In genomic region chr11:62602141-62603071, GRCh38 we compare ENCODE assay signal across 8 cellular contexts. TPM values are rescaled to one million over a fixed set of nuclear protein-coding genes. Genes with fewer than 3 reads are reported as not detected.
DNase-seq lines count a peak whose midpoint lies in the region; ATAC-seq and TF ChIP-seq lines count a peak whose summit lies in the region.

No MANE protein-coding gene starts in this region.

- peak in 1 of 2 donors; percentile 0 for ATAC-seq in activated naive CD4-positive, alpha-beta T cell treated with anti-CD3 and anti-CD28 coated beads, Interleukin-2, amount 50 U/mL, for 72 hours
- no peak for ATAC-seq in GM21360 (IDR thresholded peaks at IDR 0.05; ENCODE audit: unreplicated experiment)
- no peak for ATAC-seq in GM21786 (IDR thresholded peaks at IDR 0.05; ENCODE audit: unreplicated experiment)

- H3K4me1 Mint-ChIP-seq in neural crest cell, result peaks cover 58% of the 10 kb centered on the region

- H3K36me3 Mint-ChIP-seq in activated naive CD4-positive, alpha-beta T cell treated with anti-CD3 and anti-CD28 coated beads, Interleukin-2, amount 50 U/mL, for 72 hours, result peaks cover 53 to 57% of the 10 kb centered on the region in 2 donors
- peaks cover 35% of the 10 kb centered on the region for H3K36me3 Mint-ChIP-seq in neural crest cell (ENCODE audit: low read depth)

- H3K27me3 Mint-ChIP-seq in neural crest cell (ENCODE audit: low read depth), result peaks cover 23% of the 10 kb centered on the region

- H3K9me3 Mint-ChIP-seq in activated naive CD4-positive, alpha-beta T cell treated with anti-CD3 and anti-CD28 coated beads, Interleukin-2, amount 50 U/mL, for 72 hours, result no peaks in the 10 kb centered on the region
- H3K9me3 Mint-ChIP-seq in neural crest cell, result no peaks in the 10 kb centered on the region

- H3K27ac Mint-ChIP-seq in activated naive CD4-positive, alpha-beta T cell treated with anti-CD3 and anti-CD28 coated beads, Interleukin-2, amount 50 U/mL, for 72 hours, result peak overlapping the region; percentile 87 to 99
- H3K27ac Mint-ChIP-seq in neural crest cell (ENCODE audit: unreplicated experiment), result peak overlapping the region; percentile 59

- peak overlapping the region; percentile 94 for H3K4me3 Mint-ChIP-seq in neural crest cell

- peak; percentile 69 for DNase-seq in activated effector memory CD4-positive, alpha-beta T cell treated with anti-CD3 and anti-CD28 coated beads, Interleukin-2, amount 50 U/mL, for 16 hours
- no peak for DNase-seq in activated effector memory CD4-positive, alpha-beta T cell treated with Interleukin-2 at 50 U/mL for 16 hours
- DNase-seq in NCI-H2171 (lab: John Stamatoyannopoulos, UW) (peak; percentile 60), germinal center (ENCODE audit: low spot score) (peak; percentile 51), neural crest cell (ENCODE audit: low read depth, low spot score) (peak; percentile 26)
- DNase-seq in activated naive CD4-positive, alpha-beta T cell treated with anti-CD3 and anti-CD28 coated beads, Interleukin-2, amount 50 U/mL, for 72 hours (ENCODE audit: low spot score in 2 of 2), result no peak

- TF ChIP-seq CTCF in neural crest cell (conservative IDR thresholded peaks at IDR 0.05), result no peak

RNA-seq across cellular contexts. Expression of gene MTA2, which starts 0.7 kb away (rescaled TPM):
- total RNA-seq in activated naive CD4-positive, alpha-beta T cell treated with anti-CD3 and anti-CD28 coated beads, Interleukin-2, amount 50 U/mL, for 72 hours, result 100 to 1,000 TPM; 180 to 259 TPM
- 195 and 203 TPM in 2 replicates for total RNA-seq in neural crest cell

RNA-seq across cellular contexts. Expression of gene EML3, which starts 10.2 kb away (rescaled TPM):
- total RNA-seq in activated naive CD4-positive, alpha-beta T cell treated with anti-CD3 and anti-CD28 coated beads, Interleukin-2, amount 50 U/mL, for 72 hours, result 100 to 1,000 TPM; 104 to 141 TPM
- 37.4 and 40.0 TPM in 2 replicates for total RNA-seq in neural crest cell

RNA-seq across cellular contexts. Expression of gene ROM1, which starts 10.7 kb away (rescaled TPM):
- 1 to 10 TPM; 1.1 to 1.9 TPM for total RNA-seq in activated naive CD4-positive, alpha-beta T cell treated with anti-CD3 and anti-CD28 coated beads, Interleukin-2, amount 50 U/mL, for 72 hours
- total RNA-seq in neural crest cell, result 0.23 and 0.75 TPM in 2 replicates

RNA-seq across cellular contexts. Expression of gene TUT1, which starts 11.1 kb away (rescaled TPM):
- 10 to 100 TPM; 31.8 to 34.9 TPM for total RNA-seq in activated naive CD4-positive, alpha-beta T cell treated with anti-CD3 and anti-CD28 coated beads, Interleukin-2, amount 50 U/mL, for 72 hours
- 18.0 and 20.7 TPM in 2 replicates for total RNA-seq in neural crest cell

RNA-seq across cellular contexts. Expression of gene B3GAT3, which starts 19.4 kb away (rescaled TPM):
- total RNA-seq in activated naive CD4-positive, alpha-beta T cell treated with anti-CD3 and anti-CD28 coated beads, Interleukin-2, amount 50 U/mL, for 72 hours, result 10 to 100 TPM; 69.6 to 79.5 TPM
- 57.4 and 58.3 TPM in 2 replicates for total RNA-seq in neural crest cell

Comparison
In these comparisons a context has a peak if more than half of its experiments do, and no peak if none do; other contexts are left out.
1. DNase-seq: peak in activated effector memory CD4-positive, alpha-beta T cell treated with anti-CD3 and anti-CD28 coated beads, Interleukin-2, amount 50 U/mL, for 16 hours (single experiment), NCI-H2171 (single experiment), germinal center (single experiment) and neural crest cell (single experiment); none in activated effector memory CD4-positive, alpha-beta T cell treated with Interleukin-2 at 50 U/mL for 16 hours (single experiment) and activated naive CD4-positive, alpha-beta T cell treated with anti-CD3 and anti-CD28 coated beads, Interleukin-2, amount 50 U/mL, for 72 hours (0 of 2).